ENCODE assay signal across 10 cellular contexts in genomic region chr10:8056378-8056777, GRCh38. TPM values are rescaled to one million over a fixed set of nuclear protein-coding genes. Genes with fewer than 3 reads are reported as not detected.
DNase-seq lines count a peak whose midpoint lies in the region.
"Had no signal": no experiment of that assay in that cellular context is flagged by ENCODE, and none has a peak within 500 bp of the region (broad histone marks: within the 10 kb centered on the region; RNA-seq: fewer than 3 reads in every experiment).

No MANE protein-coding gene starts in this region.

- intact Hi-C loops in activated T-helper 2 cell treated with anti-CD3 and anti-CD28 coated beads, Interferon-gamma antibody, Interleukin-2, Interleukin-4, amounts not matched to agents 10 μg/mL and 5 μg/mL and 100 μg/mL, durations not matched to agents 14 hours and 24 hours and 36 hours (cut with micrococcal nuclease), result loop anchor here (10.0 kb wide), 1 partner anchor 2002 kb away; no protein-coding TSS in a partner anchor

- H3K9me3 ChIP-seq in subcutaneous abdominal adipose tissue (ENCODE audit: control insufficient read depth in 5 of 5, low read length in 5 of 5), result no peaks in the 10 kb centered on the region

- peaks cover 2 to 93% (median 70%) of the 10 kb centered on the region in 5 donors for H3K4me1 ChIP-seq in subcutaneous abdominal adipose tissue (ENCODE audit: control insufficient read depth in 5 of 5, insufficient read depth in 5 of 5, low read length in 5 of 5)

- peak; percentile 63 for DNase-seq in activated CD8-positive, alpha-beta memory T cell treated with anti-CD3 and anti-CD28 coated beads for 24 hours
- no peak for DNase-seq in activated CD8-positive, alpha-beta memory T cell treated with anti-CD3 and anti-CD28 coated beads, Interleukin-2, amount 50 U/mL, for 48 hours
- no peak for DNase-seq in activated T-helper 2 cell treated with anti-CD3 and anti-CD28 coated beads, Interferon-gamma antibody, Interleukin-2, Interleukin-4, amounts not matched to agents 10 μg/mL and 5 μg/mL and 100 μg/mL, durations not matched to agents 14 hours and 24 hours and 36 hours (ENCODE audit: low spot score)
- DNase-seq in left kidney (ENCODE audit: low read depth, low spot score), result peak; percentile 18
- DNase-seq in GM19240 (ENCODE audit: insufficient read length, low spot score), result no peak
- no peak for DNase-seq in NCI-H2196 (lab: John Stamatoyannopoulos, UW; ENCODE audit: unreplicated experiment)
- DNase-seq in T1000 (lab: John Stamatoyannopoulos, UW), result no peak
- DNase-seq: HFFc6, NCI-H748 treated with DMSO at 0.1 percent for 48 hours had no signal

- peak overlapping the region in 4 of 5 donors; percentile 64 to 77 (median 75) for H3K4me3 ChIP-seq in subcutaneous abdominal adipose tissue (ENCODE audit: low read depth in 1 of 5, low read length in 5 of 5)

- peak overlapping the region; percentile 92 for H3K4me3 Mint-ChIP-seq in activated T-helper 2 cell treated with anti-CD3 and anti-CD28 coated beads, Interferon-gamma antibody, Interleukin-2, Interleukin-4, amounts not matched to agents 10 μg/mL and 5 μg/mL and 100 μg/mL, durations not matched to agents 14 hours and 24 hours and 36 hours (ENCODE audit: low read depth)
- H3K4me3 Mint-ChIP-seq: HFFc6 had no signal

- H3K36me3 ChIP-seq in subcutaneous abdominal adipose tissue (ENCODE audit: control insufficient read depth in 5 of 5, insufficient read depth in 5 of 5, low read length in 5 of 5), result peaks cover 0 to 4% (median 0%) of the 10 kb centered on the region in 5 donors

- H3K27me3 ChIP-seq in subcutaneous abdominal adipose tissue (ENCODE audit: control insufficient read depth in 5 of 5, insufficient read depth in 4 of 5, low read length in 5 of 5), result peaks cover 18 to 32% (median 26%) of the 10 kb centered on the region in 5 donors

- H3K27ac ChIP-seq in subcutaneous abdominal adipose tissue (ENCODE audit: low read depth, low read length), result peak overlapping the region; percentile 45

- H3K4me1 Mint-ChIP-seq in activated T-helper 2 cell treated with anti-CD3 and anti-CD28 coated beads, Interferon-gamma antibody, Interleukin-2, Interleukin-4, amounts not matched to agents 10 μg/mL and 5 μg/mL and 100 μg/mL, durations not matched to agents 14 hours and 24 hours and 36 hours (ENCODE audit: low read depth), result peaks cover 32% of the 10 kb centered on the region

- H3K27me3 Mint-ChIP-seq in activated T-helper 2 cell treated with anti-CD3 and anti-CD28 coated beads, Interferon-gamma antibody, Interleukin-2, Interleukin-4, amounts not matched to agents 10 μg/mL and 5 μg/mL and 100 μg/mL, durations not matched to agents 14 hours and 24 hours and 36 hours (ENCODE audit: low read depth), result no peaks in the 10 kb centered on the region

- H3K27ac Mint-ChIP-seq in activated T-helper 2 cell treated with anti-CD3 and anti-CD28 coated beads, Interferon-gamma antibody, Interleukin-2, Interleukin-4, amounts not matched to agents 10 μg/mL and 5 μg/mL and 100 μg/mL, durations not matched to agents 14 hours and 24 hours and 36 hours, result peak overlapping the region; percentile 94
- H3K27ac Mint-ChIP-seq: HFFc6 had no signal

- peaks cover 91% of the 10 kb centered on the region for H3K36me3 Mint-ChIP-seq in activated T-helper 2 cell treated with anti-CD3 and anti-CD28 coated beads, Interferon-gamma antibody, Interleukin-2, Interleukin-4, amounts not matched to agents 10 μg/mL and 5 μg/mL and 100 μg/mL, durations not matched to agents 14 hours and 24 hours and 36 hours (ENCODE audit: low read depth)

- peak overlapping the region in 3 of 5 donors; percentile 59 to 75 (median 63) for H3K9ac ChIP-seq in subcutaneous abdominal adipose tissue (ENCODE audit: low read length in 5 of 5)

- no peaks in the 10 kb centered on the region for H3K9me3 Mint-ChIP-seq in activated T-helper 2 cell treated with anti-CD3 and anti-CD28 coated beads, Interferon-gamma antibody, Interleukin-2, Interleukin-4, amounts not matched to agents 10 μg/mL and 5 μg/mL and 100 μg/mL, durations not matched to agents 14 hours and 24 hours and 36 hours
- H3K9me3 Mint-ChIP-seq: HFFc6 had no signal

RNA-seq across cellular contexts. Expression of gene GATA3, which starts 1.9 kb away (rescaled TPM):
- total RNA-seq in activated T-helper 2 cell treated with anti-CD3 and anti-CD28 coated beads, Interferon-gamma antibody, Interleukin-2, Interleukin-4, amounts not matched to agents 10 μg/mL and 5 μg/mL and 100 μg/mL, durations not matched to agents 14 hours and 24 hours and 36 hours, result 281 and 293 TPM in 2 replicates

Comparison
In these comparisons a context has a peak if more than half of its experiments do, and no peak if none do; other contexts are left out.
1. DNase-seq: peak in activated CD8-positive, alpha-beta memory T cell treated with anti-CD3 and anti-CD28 coated beads for 24 hours (single experiment) and left kidney (single experiment); none in activated CD8-positive, alpha-beta memory T cell treated with anti-CD3 and anti-CD28 coated beads, Interleukin-2, amount 50 U/mL, for 48 hours (single experiment), activated T-helper 2 cell treated with anti-CD3 and anti-CD28 coated beads, Interferon-gamma antibody, Interleukin-2, Interleukin-4, amounts not matched to agents 10 μg/mL and 5 μg/mL and 100 μg/mL, durations not matched to agents 14 hours and 24 hours and 36 hours (single experiment), GM19240 (single experiment), NCI-H2196 (single experiment) and T1000 (single experiment).